In the genomic region with DNA sequence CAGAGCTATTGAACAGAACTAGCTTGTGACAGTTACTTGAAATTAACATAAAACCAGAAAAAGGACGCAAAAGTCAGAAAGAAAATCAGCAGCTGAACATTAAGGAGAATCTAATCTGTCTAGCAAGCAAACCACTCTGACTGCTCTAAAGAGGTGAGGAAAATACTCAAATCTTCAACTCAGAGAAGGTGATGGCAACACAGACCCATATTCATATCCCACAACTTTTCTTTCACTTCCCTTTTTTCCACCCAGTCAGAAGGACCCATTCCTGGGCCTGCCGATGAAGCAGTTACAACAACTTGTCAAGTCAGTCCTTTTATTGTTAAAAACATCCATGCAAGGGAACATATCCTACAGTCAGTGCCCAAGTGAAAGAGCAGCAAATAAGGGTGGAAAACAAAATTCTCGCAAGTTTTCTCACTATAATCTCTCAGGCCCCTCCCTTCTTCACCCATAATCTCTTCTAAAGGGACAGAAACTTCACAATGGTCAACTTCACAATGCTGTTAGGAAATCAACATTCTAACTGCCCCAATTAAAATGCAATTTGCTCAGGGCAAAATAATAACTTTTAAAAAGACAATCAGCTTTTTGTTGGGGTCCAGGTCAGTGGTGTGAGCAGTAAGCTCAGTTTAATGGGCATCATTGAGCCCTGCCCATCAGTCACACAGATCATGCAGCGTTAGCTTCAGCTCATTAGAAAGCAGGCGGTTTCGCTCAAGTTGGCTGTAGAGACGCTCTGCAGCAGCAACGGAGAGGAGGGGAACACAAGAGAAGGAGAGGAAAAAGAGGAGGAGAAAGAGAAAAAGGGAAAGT, we compare ENCODE assay signal across 11 cellular contexts. TPM values are rescaled to one million over a fixed set of nuclear protein-coding genes. Genes with fewer than 3 reads are reported as not detected.
DNase-seq lines count a peak whose midpoint lies in the region; ATAC-seq, FAIRE-seq and TF ChIP-seq lines count a peak whose summit lies in the region.
"Had no signal": no experiment of that assay in that cellular context is flagged by ENCODE, and none has a peak within 500 bp of the region (broad histone marks: within the 10 kb centered on the region; RNA-seq: fewer than 3 reads in every experiment).

No MANE protein-coding gene starts in this region.

- H3K9me2 ChIP-seq in MM.1S (replicated peaks; ENCODE audit: insufficient read depth, low read length), result no peaks in the 10 kb centered on the region

- H3F3A ChIP-seq in MM.1S (ENCODE audit: insufficient read depth, low read length), result peaks cover 22% of the 10 kb centered on the region

- H3K36me3 ChIP-seq in MM.1S (replicated peaks; ENCODE audit: insufficient read depth, low read length), result peaks cover 15% of the 10 kb centered on the region; the same call in 1 of the 2 replicates
- H3K36me3 ChIP-seq in astrocyte (ENCODE audit: insufficient read depth, low read length), result peaks cover 62% of the 10 kb centered on the region
- peaks cover 89% of the 10 kb centered on the region for H3K36me3 ChIP-seq in WERI-Rb-1

- H3K4me2 ChIP-seq in MM.1S (ENCODE audit: low read depth, low read length), result no peak overlapping the region
- H3K4me2 ChIP-seq in astrocyte (ENCODE audit: low read length), result no peak overlapping the region

- H2AFZ ChIP-seq in MM.1S (ENCODE audit: low read length), result no peak overlapping the region
- no peak overlapping the region for H2AFZ ChIP-seq in astrocyte (ENCODE audit: low read depth, low read length)

- H3K9me3 ChIP-seq in MM.1S (replicated peaks; ENCODE audit: insufficient read depth, low read length) (no peaks in the 10 kb centered on the region), astrocyte (ENCODE audit: insufficient read depth, low read depth, low read length) (no peaks in the 10 kb centered on the region), WERI-Rb-1 (ENCODE audit: severe bottlenecking) (no peaks in the 10 kb centered on the region)
- H3K9me3 ChIP-seq: BE2C had no signal

- no peaks in the 10 kb centered on the region for H3K27me3 ChIP-seq in MM.1S (replicated peaks; ENCODE audit: insufficient read depth, low read length)
- H3K27me3 ChIP-seq in astrocyte (ENCODE audit: insufficient read depth, low read length), result no peaks in the 10 kb centered on the region
- no peaks in the 10 kb centered on the region for H3K27me3 ChIP-seq in WERI-Rb-1 (ENCODE audit: insufficient read depth, low read depth, severe bottlenecking)
- H3K27me3 ChIP-seq: BE2C had no signal

- no peak overlapping the region for H3K4me3 ChIP-seq in MM.1S (ENCODE audit: low read length)
- no peak overlapping the region for H3K4me3 ChIP-seq in astrocyte (ENCODE audit: insufficient read depth, low read depth, low read length)
- no peak overlapping the region for H3K4me3 ChIP-seq in WERI-Rb-1 (ENCODE audit: low read depth, low read length)

- H3K9ac ChIP-seq in MM.1S (ENCODE audit: low read length) (no peak overlapping the region), astrocyte (ENCODE audit: low read length) (no peak overlapping the region)

- TF ChIP-seq CTCF in MM.1S (IDR thresholded peaks at IDR 0.05; ENCODE audit: low read length) (no peak), astrocyte (IDR thresholded peaks at IDR 0.05; ENCODE audit: insufficient read depth, low read depth, low read length) (no peak), WERI-Rb-1 (IDR thresholded peaks at IDR 0.05; ENCODE audit: low read depth, low read length) (no peak)

- H3K27ac Mint-ChIP-seq in astrocyte (ENCODE audit: unreplicated experiment), result peak overlapping the region; percentile 41
- peak overlapping the region; percentile 97 to 98 for H3K27ac Mint-ChIP-seq in stimulated activated naive CD8-positive, alpha-beta T cell treated with anti-CD3 and anti-CD28 coated beads, Interleukin-15, amount 100 ng/mL, for 72 hours

- H3K4me1 Mint-ChIP-seq in astrocyte (ENCODE audit: low read depth, unreplicated experiment), result peaks cover 40% of the 10 kb centered on the region
- peaks cover 75% of the 10 kb centered on the region for H3K4me1 Mint-ChIP-seq in stimulated activated naive CD8-positive, alpha-beta T cell treated with anti-CD3 and anti-CD28 coated beads, Interleukin-15, amount 100 ng/mL, for 72 hours

- peak; percentile 37 for DNase-seq in activated CD8-positive, alpha-beta memory T cell treated with anti-CD3 and anti-CD28 coated beads, Interleukin-2, amount 50 U/mL, for 48 hours
- no peak for DNase-seq in activated CD8-positive, alpha-beta memory T cell treated with anti-CD3 and anti-CD28 coated beads, Interleukin-2, amount 50 U/mL, for 4 hours
- DNase-seq in MM.1S (no peak), astrocyte (ENCODE audit: low read depth) (no peak), cortex of kidney (lab: John Stamatoyannopoulos, UW) (no peak), WERI-Rb-1 (no peak)
- no peak for DNase-seq in stimulated activated naive CD8-positive, alpha-beta T cell treated with anti-CD3 and anti-CD28 coated beads, Interleukin-15, amount 100 ng/mL, for 72 hours
- DNase-seq: aorta, BE2C had no signal

- ATAC-seq in stimulated activated naive CD8-positive, alpha-beta T cell treated with anti-CD3 and anti-CD28 coated beads, Interleukin-15, amount 100 ng/mL, for 72 hours, result peak; percentile 39
- ATAC-seq in GM21825 (IDR thresholded peaks at IDR 0.05; ENCODE audit: unreplicated experiment), result no peak

- peaks cover 31% of the 10 kb centered on the region for H3K36me3 Mint-ChIP-seq in astrocyte (ENCODE audit: low read depth, unreplicated experiment)

- H4K20me1 ChIP-seq in MM.1S (ENCODE audit: insufficient read depth, low read length) (peaks cover 13% of the 10 kb centered on the region), astrocyte (ENCODE audit: insufficient read depth, low read length) (peaks cover 83% of the 10 kb centered on the region)

- H3K4me1 ChIP-seq in MM.1S (ENCODE audit: low read length), result peaks cover 24% of the 10 kb centered on the region
- H3K4me1 ChIP-seq in astrocyte (ENCODE audit: insufficient read depth, low read length), result peaks cover 6% of the 10 kb centered on the region
- H3K4me1 ChIP-seq: BE2C had no signal

- H3K27me3 Mint-ChIP-seq in astrocyte (ENCODE audit: low read depth, unreplicated experiment), result no peaks in the 10 kb centered on the region
- no peaks in the 10 kb centered on the region for H3K27me3 Mint-ChIP-seq in stimulated activated naive CD8-positive, alpha-beta T cell treated with anti-CD3 and anti-CD28 coated beads, Interleukin-15, amount 100 ng/mL, for 72 hours

- H3K79me2 ChIP-seq in MM.1S (ENCODE audit: low read length) (peaks cover 50% of the 10 kb centered on the region), astrocyte (ENCODE audit: insufficient read depth, low read length) (peaks cover 44% of the 10 kb centered on the region)

- H3K27ac ChIP-seq in MM.1S (ENCODE audit: low read length) (peak overlapping the region; percentile 15; the same call in 1 of the 2 replicates), astrocyte (ENCODE audit: low read depth, low read length) (no peak overlapping the region), WERI-Rb-1 (no peak overlapping the region)

- no peak for FAIRE-seq in astrocyte (lab: Jason Lieb, UNC)

- peak overlapping the region; percentile 40 for H3K4me3 Mint-ChIP-seq in astrocyte (ENCODE audit: unreplicated experiment)
- peak overlapping the region; percentile 84 to 87 for H3K4me3 Mint-ChIP-seq in stimulated activated naive CD8-positive, alpha-beta T cell treated with anti-CD3 and anti-CD28 coated beads, Interleukin-15, amount 100 ng/mL, for 72 hours

- no peaks in the 10 kb centered on the region for H3K9me3 Mint-ChIP-seq in astrocyte (ENCODE audit: unreplicated experiment)
- peaks cover 0 to 4% of the 10 kb centered on the region in 2 donors for H3K9me3 Mint-ChIP-seq in stimulated activated naive CD8-positive, alpha-beta T cell treated with anti-CD3 and anti-CD28 coated beads, Interleukin-15, amount 100 ng/mL, for 72 hours

RNA-seq across cellular contexts. Expression of gene NUP210L, which starts 3.6 kb away (rescaled TPM):
- 0.07 TPM in 1 of 2 replicates, not detected in the other for total RNA-seq in astrocyte
- total RNA-seq: HT1080 had no signal

RNA-seq across cellular contexts. Expression of gene TPM3, which starts 33.4 kb away (rescaled TPM):
- 600 and 687 TPM in 2 replicates for total RNA-seq in astrocyte

RNA-seq across cellular contexts. Expression of gene CFAP141, which starts 47.6 kb away (rescaled TPM):
- not detected in 2 replicates for total RNA-seq in astrocyte
- total RNA-seq: aorta, HT1080 had no signal
